ENCODE assay signal across 8 cellular contexts in the genomic region with DNA sequence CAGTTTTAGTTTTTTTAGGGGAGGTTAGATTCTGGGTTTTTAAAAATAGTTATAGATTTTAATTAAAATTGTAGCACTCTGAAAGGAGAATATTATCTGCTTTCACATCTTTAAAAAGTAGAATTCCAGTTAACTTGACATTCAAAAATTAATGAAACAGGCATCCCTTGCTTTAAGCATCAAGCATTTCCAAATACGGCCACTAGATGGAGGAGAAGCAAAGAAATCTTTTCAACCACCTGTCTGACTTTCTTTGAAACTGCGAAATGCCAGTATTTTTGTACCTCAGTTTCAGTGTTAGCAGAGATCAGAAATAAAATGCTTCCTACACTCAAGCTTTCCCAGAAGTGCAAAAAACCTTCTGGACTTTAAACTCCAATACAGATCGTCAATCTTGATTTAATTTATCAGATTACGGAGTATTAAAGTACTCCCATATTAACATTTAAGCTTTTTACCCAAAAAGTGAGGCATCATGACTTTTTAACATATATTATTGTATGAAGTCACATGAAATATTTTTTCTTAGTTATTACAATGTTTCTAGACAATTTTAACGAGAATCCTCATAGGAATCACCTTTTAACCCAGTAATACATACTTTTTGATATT.
A peak's percentile ranks its signal among the peaks of the same experiment; 100 is the strongest.
DNase-seq lines count a peak whose midpoint lies in the region; ATAC-seq and TF ChIP-seq lines count a peak whose summit lies in the region.

No MANE protein-coding gene starts in this region.

- no peaks in the 10 kb centered on the region for H3K36me3 ChIP-seq in PC-3 (ENCODE audit: low read depth, low read length)

- no peaks in the 10 kb centered on the region for H3F3A ChIP-seq in PC-3 (ENCODE audit: low read length, unreplicated experiment)

- no peaks in the 10 kb centered on the region for H3K27me3 ChIP-seq in PC-3 (ENCODE audit: low read length)

- peak; percentile 89 for TF ChIP-seq CTCF in PC-3 (conservative IDR thresholded peaks at IDR 0.05; ENCODE audit: low read depth, low read length)

- no peak overlapping the region for H3K4me3 ChIP-seq in PC-3 (ENCODE audit: low read length)

- POLR2A ChIA-PET in PC-3 (lab: Charles Lee; ENCODE audit: unreplicated experiment), result no interaction called here

- no peak overlapping the region for H3K4me2 ChIP-seq in PC-3 (ENCODE audit: low read length)

- ATAC-seq in GM21381 (IDR thresholded peaks at IDR 0.05; ENCODE audit: unreplicated experiment) (peak; percentile 75), PC-3 (peak; percentile 58)

- no peak overlapping the region for H3K9ac ChIP-seq in PC-3 (ENCODE audit: low read length)

- no peaks in the 10 kb centered on the region for H3K9me2 ChIP-seq in PC-3 (replicated peaks; ENCODE audit: low read length)

- BruUV-seq in PC-3 (replicated peaks; lab: Mats Ljungman, UMichigan), result no TSS peak

- intact Hi-C loops in PC-3 (cut with micrococcal nuclease), result loop anchor here (1.0 to 10.0 kb wide), 8 partner anchors 45 to 1087 kb away; a partner anchor contains a TSS

- H2AFZ ChIP-seq in PC-3 (ENCODE audit: low read length), result no peak overlapping the region

- no peaks in the 10 kb centered on the region for H4K20me1 ChIP-seq in PC-3 (ENCODE audit: low read length)

- CTCF ChIA-PET in PC-3 (lab: Charles Lee), result interaction anchor here (0.6 to 0.9 kb wide), 5 partner anchors 85 to 732 kb away, joined by 3 to 4 read pairs (median 3); a partner anchor contains a TSS

- no peaks in the 10 kb centered on the region for H3K9me3 ChIP-seq in PC-3 (ENCODE audit: low read length)

- H3K27ac ChIP-seq in PC-3 (ENCODE audit: low read length), result no peak overlapping the region

- H3K4me1 ChIP-seq in PC-3 (ENCODE audit: insufficient read depth, low read length), result no peaks in the 10 kb centered on the region

- peak; percentile 25 to 66 for DNase-seq in NCI-H524 (lab: John Stamatoyannopoulos, UW)
- no peak for DNase-seq in NCI-H524 treated with DMSO at 0.1 percent for 48 hours (lab: John Stamatoyannopoulos, UW)
- DNase-seq in HT-29 (ENCODE audit: low spot score), result peak; percentile 78
- DNase-seq in PC-3, result peak; percentile 85
- peak; percentile 83 for DNase-seq in dermis blood vessel endothelial cell
- DNase-seq in mucosa of gallbladder (ENCODE audit: low spot score), result peak; percentile 36
- DNase-seq in NK-92 (lab: John Stamatoyannopoulos, UW; ENCODE audit: unreplicated experiment), result no peak

- no peaks in the 10 kb centered on the region for H3K79me2 ChIP-seq in PC-3 (ENCODE audit: low read length)

Comparison
In these comparisons a context has a peak if more than half of its experiments do, and no peak if none do; other contexts are left out.
1. DNase-seq: peak in NCI-H524 (2 of 2), HT-29 (single experiment), PC-3 (single experiment), dermis blood vessel endothelial cell (single experiment) and mucosa of gallbladder (single experiment); none in NCI-H524 treated with DMSO at 0.1 percent for 48 hours (single experiment) and NK-92 (single experiment).